26 cellular contexts compared by ENCODE assay signal in the genomic region with DNA sequence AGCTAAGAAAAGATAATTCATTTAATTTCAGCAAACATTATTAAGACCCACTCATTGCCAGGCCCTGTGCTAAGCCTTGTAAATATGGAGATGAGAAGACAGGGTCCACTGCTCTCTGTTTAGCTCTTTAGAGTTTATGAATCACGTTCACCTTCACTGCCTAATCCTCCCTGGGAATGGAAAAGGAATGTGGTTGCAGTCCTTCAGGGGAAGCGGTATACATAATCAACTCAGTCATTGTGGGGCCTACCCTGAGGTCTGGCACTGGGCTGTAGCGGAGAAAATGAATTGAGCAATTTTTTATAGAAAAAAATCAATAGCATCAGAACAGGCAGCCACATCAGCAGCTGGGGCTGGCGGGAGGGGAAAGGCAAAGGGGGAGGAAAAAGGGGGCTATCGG.
"Had no signal": no experiment of that assay in that cellular context is flagged by ENCODE, and none has a peak within 500 bp of the region (broad histone marks: within the 10 kb centered on the region; RNA-seq: fewer than 3 reads in every experiment).

No MANE protein-coding gene starts in this region.

- H3K27me3 Mint-ChIP-seq: activated B cell treated with CpG ODN at 0.5 μM for 24 hours; stimulated activated naive B cell treated with anti-CD40 and anti-IgM and Interleukin-4, amounts not matched to agents 10 μg/mL and 1 μg/mL and 100 μg/mL, for 72 hours had no signal

- DNase-seq: activated B cell treated with CpG ODN at 0.5 μM for 24 hours; activated CD4-positive, alpha-beta T cell treated with anti-CD3 and anti-CD28 coated beads for 4 hours; activated CD4-positive, alpha-beta T cell treated with anti-CD3 and anti-CD28 coated beads, Interleukin-2, amount 50 U/mL, for 48 hours; activated naive CD4-positive, alpha-beta T cell treated with Interleukin-2 at 50 U/mL for 16 hours; activated naive CD8-positive, alpha-beta T cell treated with anti-CD3 and anti-CD28 coated beads for 36 hours; activated T-cell treated with anti-CD3 and anti-CD28 coated beads, Interleukin-2, amount 50 U/mL, for 48 hours; colonic mucosa; dorsolateral prefrontal cortex; effector memory CD8-positive, alpha-beta T cell; esophagus squamous epithelium; head of caudate nucleus; hypothalamus; left lung; naive thymus-derived CD4-positive, alpha-beta T cell; psoas muscle; stimulated activated CD4-positive, alpha-beta T cell treated with anti-CD3 and anti-CD28 coated beads, Interleukin-15, amount 100 ng/mL, for 24 hours; stimulated activated CD8-positive, alpha-beta memory T cell treated with anti-CD3 and anti-CD28 coated beads, Interleukin-4, amount 100 ng/mL, for 48 hours; stimulated activated naive B cell treated with anti-CD40 and anti-IgM and Interleukin-4, amounts not matched to agents 10 μg/mL and 1 μg/mL and 100 μg/mL, for 72 hours; trophoblast cell; uterus had no signal

- H3K4me3 ChIP-seq: breast epithelium, colonic mucosa, dorsolateral prefrontal cortex, esophagus squamous epithelium, gastroesophageal sphincter, left lung, lung, psoas muscle, smooth muscle cell, uterus had no signal

- H3K4me3 Mint-ChIP-seq: activated B cell treated with CpG ODN at 0.5 μM for 24 hours; activated naive CD8-positive, alpha-beta T cell treated with anti-CD3 and anti-CD28 coated beads for 36 hours; effector memory CD8-positive, alpha-beta T cell; naive thymus-derived CD4-positive, alpha-beta T cell; stimulated activated naive B cell treated with anti-CD40 and anti-IgM and Interleukin-4, amounts not matched to agents 10 μg/mL and 1 μg/mL and 100 μg/mL, for 72 hours; T-helper 2 cell treated with Interferon-gamma antibody and Interleukin-4, amounts not matched to agents 5 μg/mL and 100 μg/mL, for 36 hours had no signal

- ATAC-seq: effector memory CD8-positive, alpha-beta T cell; gastroesophageal sphincter; left lung; naive thymus-derived CD4-positive, alpha-beta T cell; psoas muscle; sciatic nerve; stimulated activated naive B cell treated with anti-CD40 and anti-IgM and Interleukin-4, amounts not matched to agents 10 μg/mL and 1 μg/mL and 100 μg/mL, for 72 hours had no signal

- H3K4me1 Mint-ChIP-seq: activated B cell treated with CpG ODN at 0.5 μM for 24 hours; activated naive CD8-positive, alpha-beta T cell treated with anti-CD3 and anti-CD28 coated beads for 36 hours; stimulated activated naive B cell treated with anti-CD40 and anti-IgM and Interleukin-4, amounts not matched to agents 10 μg/mL and 1 μg/mL and 100 μg/mL, for 72 hours had no signal

- H3K27ac Mint-ChIP-seq: activated B cell treated with CpG ODN at 0.5 μM for 24 hours; activated naive CD8-positive, alpha-beta T cell treated with anti-CD3 and anti-CD28 coated beads for 36 hours; effector memory CD8-positive, alpha-beta T cell; naive thymus-derived CD4-positive, alpha-beta T cell; stimulated activated naive B cell treated with anti-CD40 and anti-IgM and Interleukin-4, amounts not matched to agents 10 μg/mL and 1 μg/mL and 100 μg/mL, for 72 hours; T-helper 2 cell treated with Interferon-gamma antibody and Interleukin-4, amounts not matched to agents 5 μg/mL and 100 μg/mL, for 36 hours had no signal

- H3K9me3 Mint-ChIP-seq: activated B cell treated with CpG ODN at 0.5 μM for 24 hours; activated naive CD8-positive, alpha-beta T cell treated with anti-CD3 and anti-CD28 coated beads for 36 hours; effector memory CD8-positive, alpha-beta T cell; stimulated activated naive B cell treated with anti-CD40 and anti-IgM and Interleukin-4, amounts not matched to agents 10 μg/mL and 1 μg/mL and 100 μg/mL, for 72 hours; T-helper 2 cell treated with Interferon-gamma antibody and Interleukin-4, amounts not matched to agents 5 μg/mL and 100 μg/mL, for 36 hours had no signal

- H3K36me3 Mint-ChIP-seq: activated naive CD8-positive, alpha-beta T cell treated with anti-CD3 and anti-CD28 coated beads for 36 hours; naive thymus-derived CD4-positive, alpha-beta T cell; stimulated activated naive B cell treated with anti-CD40 and anti-IgM and Interleukin-4, amounts not matched to agents 10 μg/mL and 1 μg/mL and 100 μg/mL, for 72 hours had no signal
